Comparison of ENCODE assay signal across 26 cellular contexts in the genomic region with DNA sequence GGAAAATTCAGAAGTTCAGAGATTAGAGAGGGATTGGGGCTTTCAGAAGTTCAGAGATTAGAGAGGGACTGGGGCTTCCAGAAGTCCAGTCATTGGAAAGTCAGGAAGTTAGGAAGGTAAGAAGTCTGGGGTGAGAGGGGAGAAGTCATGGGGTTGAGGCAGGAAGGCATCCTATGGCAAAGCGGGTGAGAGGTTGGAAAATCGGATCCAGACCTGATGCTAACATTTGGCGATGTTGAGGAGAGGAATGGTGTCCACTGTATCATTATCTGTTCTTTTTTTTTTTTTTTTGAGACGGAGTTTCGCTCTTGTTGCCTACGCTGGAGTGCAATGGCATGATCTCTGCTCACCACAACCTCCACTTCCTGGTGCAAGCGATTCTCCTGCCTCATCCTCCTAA. TPM values are rescaled to one million over a fixed set of nuclear protein-coding genes. Genes with fewer than 3 reads are reported as not detected.
A peak's percentile ranks its signal among the peaks of the same experiment; 100 is the strongest.
DNase-seq lines count a peak whose midpoint lies in the region; ATAC-seq, FAIRE-seq and TF ChIP-seq lines count a peak whose summit lies in the region.
"Had no signal": no experiment of that assay in that cellular context is flagged by ENCODE, and none has a peak within 500 bp of the region (broad histone marks: within the 10 kb centered on the region; RNA-seq: fewer than 3 reads in every experiment).

No MANE protein-coding gene starts in this region.

- BruUV-seq in K562 (replicated peaks; lab: Mats Ljungman, UMichigan), result no TSS peak

- H3K36me3 ChIP-seq in H7 (replicated peaks; ENCODE audit: control insufficient read depth, insufficient read depth, low read length) (no peaks in the 10 kb centered on the region), K562 (ENCODE audit: control insufficient read depth, insufficient read depth, low read length) (no peaks in the 10 kb centered on the region)

- POLR2A ChIA-PET in K562 (lab: Yijun Ruan, JAX), result interaction anchor here (1.4 kb wide), 1 partner anchor 96 kb away, joined by 3 read pairs; no protein-coding TSS in a partner anchor
- POLR2A ChIA-PET in activated CD4-positive, alpha-beta memory T cell treated with anti-CD3 and anti-CD28 coated beads, Interleukin-2, amount 10 ng/mL, durations not matched to agents 7 days and 5 days (lab: Charles Lee), result no interaction called here

- peak; percentile 20 for DNase-seq in H7
- no peak for DNase-seq in K562 (ENCODE audit: extremely low read depth in 1 of 4, low spot score in 3 of 4)
- no peak for DNase-seq in endothelial cell (ENCODE audit: low spot score)
- DNase-seq in sciatic nerve (ENCODE audit: low spot score), result no peak
- DNase-seq in DMS114 treated with DMSO at 0.1 percent for 48 hours (lab: John Stamatoyannopoulos, UW; ENCODE audit: unreplicated experiment), result no peak
- no peak for DNase-seq in activated CD4-positive, alpha-beta memory T cell treated with anti-CD3 and anti-CD28 coated beads, Interleukin-2, amount 10 ng/mL, durations not matched to agents 7 days and 5 days
- DNase-seq: AML-193; Caco-2; Calu3; CD4-positive, alpha-beta T cell; CD8-positive, alpha-beta T cell; DMS153; DMS53; DMS79; DND-41; EL; GDM1 had no signal

- H3K27ac ChIP-seq in K562 (ENCODE audit: extremely low read depth, low read depth, low read length), result no peak overlapping the region
- H3K27ac ChIP-seq: 22Rv1; A549; BLaER1 treated with 17β-estradiol and CSF1 and Interleukin-3, amounts not matched to agents 10 nM and 100 nM; C4-2B had no signal

- H3K36me3 Mint-ChIP-seq in endothelial cell (ENCODE audit: low read depth, unreplicated experiment), result peaks cover 22% of the 10 kb centered on the region
- H3K36me3 Mint-ChIP-seq in activated CD4-positive, alpha-beta memory T cell treated with anti-CD3 and anti-CD28 coated beads, Interleukin-2, amount 10 ng/mL, durations not matched to agents 7 days and 5 days (ENCODE audit: low read depth), result peaks cover 2% of the 10 kb centered on the region
- H3K36me3 Mint-ChIP-seq: CD8-positive, alpha-beta T cell had no signal

- H3K9ac ChIP-seq in K562 (ENCODE audit: insufficient read depth in 1 of 2, low read depth in 2 of 2, low read length in 2 of 2), result no peak overlapping the region
- H3K9ac ChIP-seq: BLaER1 treated with 17β-estradiol and CSF1 and Interleukin-3, amounts not matched to agents 10 nM and 100 nM had no signal

- no peak for TF ChIP-seq RAD21 in K562 (CRISPR knock-in tag; conservative IDR thresholded peaks at IDR 0.05 in 1 of 2, IDR thresholded peaks at IDR 0.05 in 1 of 2)

- peaks cover 51% of the 10 kb centered on the region for H3K9me3 Mint-ChIP-seq in endothelial cell (ENCODE audit: unreplicated experiment)
- H3K9me3 Mint-ChIP-seq in activated CD4-positive, alpha-beta memory T cell treated with anti-CD3 and anti-CD28 coated beads, Interleukin-2, amount 10 ng/mL, durations not matched to agents 7 days and 5 days, result peaks cover 4% of the 10 kb centered on the region

- H3K9me3 ChIP-seq in K562 (replicated peaks; ENCODE audit: control insufficient read depth, insufficient read depth, low read depth, low read length), result 0 out of 2 replicates have a peak, but pooled peaks cover 2% of the 10 kb centered on the region

- H3K4me1 Mint-ChIP-seq in endothelial cell (ENCODE audit: unreplicated experiment), result no peaks in the 10 kb centered on the region
- no peaks in the 10 kb centered on the region for H3K4me1 Mint-ChIP-seq in activated CD4-positive, alpha-beta memory T cell treated with anti-CD3 and anti-CD28 coated beads, Interleukin-2, amount 10 ng/mL, durations not matched to agents 7 days and 5 days
- H3K4me1 Mint-ChIP-seq: B cell had no signal

- peak overlapping the region; percentile 18 for H3K27ac Mint-ChIP-seq in endothelial cell (ENCODE audit: unreplicated experiment)
- H3K27ac Mint-ChIP-seq in activated CD4-positive, alpha-beta memory T cell treated with anti-CD3 and anti-CD28 coated beads, Interleukin-2, amount 10 ng/mL, durations not matched to agents 7 days and 5 days, result no peak overlapping the region
- H3K27ac Mint-ChIP-seq: B cell; CD4-positive, alpha-beta T cell; CD8-positive, alpha-beta T cell had no signal

- no peak for TF ChIP-seq POLR2A in K562 (conservative IDR thresholded peaks at IDR 0.05)

- peaks cover 16% of the 10 kb centered on the region for H3K27me3 Mint-ChIP-seq in endothelial cell (ENCODE audit: unreplicated experiment)
- no peaks in the 10 kb centered on the region for H3K27me3 Mint-ChIP-seq in activated CD4-positive, alpha-beta memory T cell treated with anti-CD3 and anti-CD28 coated beads, Interleukin-2, amount 10 ng/mL, durations not matched to agents 7 days and 5 days

- H3K79me2 ChIP-seq in K562 (ENCODE audit: control insufficient read depth, insufficient read depth, low read length), result no peaks in the 10 kb centered on the region

- H3K4me3 ChIP-seq in H7 (ENCODE audit: insufficient read depth, low read depth, low read length) (no peak overlapping the region), K562 (no peak overlapping the region)
- H3K4me3 ChIP-seq: A549; BLaER1 treated with 17β-estradiol and CSF1 and Interleukin-3, amounts not matched to agents 10 nM and 100 nM; GM12878 had no signal

- H4K20me1 ChIP-seq in K562 (replicated peaks; ENCODE audit: control insufficient read depth, insufficient read depth, low read length), result no peaks in the 10 kb centered on the region
- H4K20me1 ChIP-seq: BLaER1 treated with 17β-estradiol and CSF1 and Interleukin-3, amounts not matched to agents 10 nM and 100 nM had no signal

- no peaks in the 10 kb centered on the region for H3K9me1 ChIP-seq in K562 (ENCODE audit: control insufficient read depth, insufficient read depth, low read length)

- in situ Hi-C loops in K562 (cut with MboI), result no loop called here

- intact Hi-C loops in K562 (cut with micrococcal nuclease), result no loop called here
- intact Hi-C loops in sciatic nerve (cut with DNase I), result no loop called here

- H3K4me3 Mint-ChIP-seq in endothelial cell (ENCODE audit: unreplicated experiment), result no peak overlapping the region
- H3K4me3 Mint-ChIP-seq in activated CD4-positive, alpha-beta memory T cell treated with anti-CD3 and anti-CD28 coated beads, Interleukin-2, amount 10 ng/mL, durations not matched to agents 7 days and 5 days, result no peak overlapping the region
- H3K4me3 Mint-ChIP-seq: B cell; CD4-positive, alpha-beta T cell; CD8-positive, alpha-beta T cell had no signal

- FAIRE-seq in K562 (lab: Jason Lieb, UNC), result no peak
- FAIRE-seq: A549, D721Med, GM12878, GM12892, GM18507 had no signal

- H3K4me1 ChIP-seq in K562 (replicated peaks in 1 of 2; ENCODE audit: control insufficient read depth in 2 of 2, insufficient read depth in 2 of 2, low read length in 2 of 2), result peaks cover 0 to 21% of the 10 kb centered on the region in 2 experiments; a peak in 2 of 5 replicates
- H3K4me1 ChIP-seq: A549; BLaER1 treated with 17β-estradiol and CSF1 and Interleukin-3, amounts not matched to agents 10 nM and 100 nM; Caco-2 had no signal

- no peak for TF ChIP-seq EP300 in K562 (IDR thresholded peaks at IDR 0.05; ENCODE audit: low read length)

- H3K27me3 ChIP-seq in H7 (ENCODE audit: control insufficient read depth, insufficient read depth, low read length) (no peaks in the 10 kb centered on the region), K562 (ENCODE audit: control insufficient read depth in 2 of 2, insufficient read depth in 2 of 2, low read length in 2 of 2) (no peaks in the 10 kb centered on the region)
- H3K27me3 ChIP-seq: BLaER1 treated with 17β-estradiol and CSF1 and Interleukin-3, amounts not matched to agents 10 nM and 100 nM had no signal

- CTCF ChIA-PET in K562 (lab: Yijun Ruan, JAX; ENCODE audit: low intra/inter-chr PET ratio), result no interaction called here
- CTCF ChIA-PET in activated CD4-positive, alpha-beta memory T cell treated with anti-CD3 and anti-CD28 coated beads, Interleukin-2, amount 10 ng/mL, durations not matched to agents 7 days and 5 days (lab: Charles Lee), result no interaction called here

- TF ChIP-seq CTCF in K562 (IDR thresholded peaks at IDR 0.05 in 2 of 3, conservative IDR thresholded peaks at IDR 0.05 in 1 of 3; ENCODE audit: insufficient read depth in 2 of 3, low read depth in 1 of 3, low read length in 3 of 3), result no peak
- no peak for TF ChIP-seq CTCF in endothelial cell (IDR thresholded peaks at IDR 0.05; ENCODE audit: unreplicated experiment)

- WGBS in K562 (ENCODE audit: insufficient coverage, low coverage, missing lambda C conversion rate), result 4% methylated on average over 4 of the region's 7 CpGs

- no peak overlapping the region for H3K4me2 ChIP-seq in K562 (ENCODE audit: insufficient read depth, low read length)
- H3K4me2 ChIP-seq: A549; BLaER1 treated with 17β-estradiol and CSF1 and Interleukin-3, amounts not matched to agents 10 nM and 100 nM had no signal

- no peak overlapping the region for H2AFZ ChIP-seq in K562 (ENCODE audit: low read depth, low read length)

- no peak for ATAC-seq in K562
- no peak for ATAC-seq in sciatic nerve
- ATAC-seq: A549; CD8-positive, alpha-beta T cell; GM12878 had no signal

RNA-seq across cellular contexts. Expression of a gene that starts 11.1 kb away (rescaled TPM):
- 0.66 and 1.8 TPM in 2 replicates for total RNA-seq in H7 (2014; rRNA removed; shearing (Covaris generic))
- 1.5 and 2.4 TPM in 2 replicates for total RNA-seq in K562 (2011; cell fraction: chromatin; rRNA removed; ENCODE audit: low replicate concordance)
- 1.6 and 2.0 TPM in 2 replicates for total RNA-seq in K562 (2011; cell fraction: nucleolus; rRNA removed)
- 1.5 and 3.9 TPM in 2 replicates for total RNA-seq in K562 (2011; cell fraction: nucleoplasm; rRNA removed)
- total RNA-seq in K562 (2014; rRNA removed) (1.1 and 1.6 TPM in 2 replicates), K562 (2014; rRNA removed; fragmentation: Illumina TruSeq; extraction: Trizol) (0.36 and 0.51 TPM in 2 replicates), K562 (2015; rRNA removed; fragmentation: Illumina TruSeq; extraction: Trizol) (0.40 and 0.41 TPM in 2 replicates), K562 (2021) (1.7 and 2.0 TPM in 2 replicates), endothelial cell (ENCODE audit: unreplicated experiment) (0.15 TPM), sciatic nerve (not detected)
- polyA plus RNA-seq in K562 (2011; rRNA removed) (0.35 and 0.40 TPM in 2 replicates), K562 (2014; fragmentation: Illumina TruSeq; extraction: Trizol) (0.54 and 1.2 TPM in 2 replicates), K562 (2014; fragmentation: Nextera tagmentation; extraction: Ambion mirVana) (not detected), K562 (2014; rRNA removed) (0.38 and 0.85 TPM in 2 replicates)
- polyA plus RNA-seq in K562 (2011; cell fraction: cytosol; rRNA removed), result 0.28 and 1.0 TPM in 2 replicates
- 1.5 and 2.9 TPM in 2 replicates for polyA plus RNA-seq in K562 (2011; cell fraction: nucleus; rRNA removed)
- polyA plus RNA-seq in K562 (2012), result 1.6 and 3.0 TPM in 2 replicates
- 0.12 and 0.84 TPM in 2 replicates for polyA minus RNA-seq in K562 (2011; rRNA and poly(A)+ RNA removed)
- 0.38 TPM in 1 of 2 replicates, not detected in the other for polyA minus RNA-seq in K562 (2011; cell fraction: cytosol; rRNA and poly(A)+ RNA removed)
- polyA minus RNA-seq in K562 (2011; cell fraction: nucleus; rRNA and poly(A)+ RNA removed), result 0.44 and 0.67 TPM in 2 replicates
- not detected for total RNA-seq in activated CD4-positive, alpha-beta memory T cell treated with anti-CD3 and anti-CD28 coated beads, Interleukin-2, amount 10 ng/mL, durations not matched to agents 7 days and 5 days
- total RNA-seq: Calu3; CD4-positive, alpha-beta T cell; GM12878 had no signal

RNA-seq across cellular contexts. Expression of a gene that starts 20.7 kb away (rescaled TPM):
- total RNA-seq in H7 (2014; rRNA removed; shearing (Covaris generic)), result 7.8 and 8.0 TPM in 2 replicates
- total RNA-seq in K562 (2011; cell fraction: chromatin; rRNA removed; ENCODE audit: low replicate concordance), result 3.2 TPM in 1 of 2 replicates, not detected in the other
- 10.5 and 13.3 TPM in 2 replicates for total RNA-seq in K562 (2011; cell fraction: nucleolus; rRNA removed)
- total RNA-seq in K562 (2011; cell fraction: nucleoplasm; rRNA removed), result 7.7 and 11.2 TPM in 2 replicates
- total RNA-seq in K562 (2014; rRNA removed) (42.9 and 52.9 TPM in 2 replicates), K562 (2014; rRNA removed; fragmentation: Illumina TruSeq; extraction: Trizol) (not detected in 2 replicates), K562 (2015; rRNA removed; fragmentation: Illumina TruSeq; extraction: Trizol) (2.9 and 3.0 TPM in 2 replicates), K562 (2021) (33.0 and 40.2 TPM in 2 replicates), endothelial cell (ENCODE audit: unreplicated experiment) (not detected), sciatic nerve (not detected)
- polyA plus RNA-seq in K562 (2011; rRNA removed) (2.5 and 5.1 TPM in 2 replicates), K562 (2014; fragmentation: Illumina TruSeq; extraction: Trizol) (1.1 TPM in 1 of 2 replicates, not detected in the other), K562 (2014; fragmentation: Nextera tagmentation; extraction: Ambion mirVana) (not detected), K562 (2014; rRNA removed) (35.9 and 46.2 TPM in 2 replicates)
- polyA plus RNA-seq in K562 (2011; cell fraction: cytosol; rRNA removed), result 8.7 and 29.6 TPM in 2 replicates
- polyA plus RNA-seq in K562 (2011; cell fraction: nucleus; rRNA removed), result 8.3 and 17.5 TPM in 2 replicates
- 26.5 and 30.0 TPM in 2 replicates for polyA plus RNA-seq in K562 (2012)
- polyA minus RNA-seq in K562 (2011; rRNA and poly(A)+ RNA removed), result not detected in 2 replicates
- 3.5 and 5.7 TPM in 2 replicates for polyA minus RNA-seq in K562 (2011; cell fraction: cytosol; rRNA and poly(A)+ RNA removed)
- 6.1 and 7.3 TPM in 2 replicates for polyA minus RNA-seq in K562 (2011; cell fraction: nucleus; rRNA and poly(A)+ RNA removed)
- total RNA-seq in activated CD4-positive, alpha-beta memory T cell treated with anti-CD3 and anti-CD28 coated beads, Interleukin-2, amount 10 ng/mL, durations not matched to agents 7 days and 5 days, result not detected
- total RNA-seq: B cell; Calu3; CD4-positive, alpha-beta T cell; CD8-positive, alpha-beta T cell had no signal
- polyA plus RNA-seq: GM12878 had no signal
